In genomic region chr11:103545551-103545950, GRCh38 we compare ENCODE assay signal across 16 cellular contexts.
DNase-seq lines count a peak whose midpoint lies in the region; ATAC-seq and TF ChIP-seq lines count a peak whose summit lies in the region.
"Had no signal": no experiment of that assay in that cellular context is flagged by ENCODE, and none has a peak within 500 bp of the region (broad histone marks: within the 10 kb centered on the region; RNA-seq: fewer than 3 reads in every experiment).

No MANE protein-coding gene starts in this region.

- intact Hi-C loops in heart left ventricle (cut with DNase I) = loop anchor here in 1 of 10 donors (5.0 kb wide), 1 partner anchor 42 kb away; no protein-coding TSS in a partner anchor
- intact Hi-C loops in right cardiac atrium (cut with DNase I) = no loop called here

- H3K9me3 ChIP-seq in heart left ventricle = peaks cover 0 to 7% (median 0%) of the 10 kb centered on the region in 12 donors
- no peaks in the 10 kb centered on the region for H3K9me3 ChIP-seq in right cardiac atrium (ENCODE audit: control insufficient read depth, low read length)

- H3K27ac ChIP-seq in heart left ventricle = peak overlapping the region in 3 of 12 donors; percentile 6 to 41 (median 10)
- peak overlapping the region; percentile 48 for H3K27ac ChIP-seq in right cardiac atrium (ENCODE audit: low read length)
- H3K27ac ChIP-seq: A549, C4-2B, GM23248 had no signal

- TF ChIP-seq POLR2A in heart left ventricle (IDR thresholded peaks at IDR 0.05) = no peak

- H3K4me1 ChIP-seq in heart left ventricle = peaks cover 0 to 8% (median 0%) of the 10 kb centered on the region in 12 donors
- peaks cover 4% of the 10 kb centered on the region for H3K4me1 ChIP-seq in right cardiac atrium (ENCODE audit: control insufficient read depth, insufficient read depth, low read length)
- H3K4me1 ChIP-seq: A549, BE2C had no signal

- H3K4me3 ChIP-seq in heart left ventricle (no peak overlapping the region), right cardiac atrium (ENCODE audit: low read length) (no peak overlapping the region)
- H3K4me3 ChIP-seq: A549, GM23248 had no signal

- peak; percentile 41 for DNase-seq in A172 (ENCODE audit: low spot score)
- peak; percentile 37 for DNase-seq in NCI-H774 (lab: John Stamatoyannopoulos, UW)
- no peak for DNase-seq in heart left ventricle
- no peak for DNase-seq in right cardiac atrium
- no peak for DNase-seq in NCI-H1694 treated with DMSO at 0.1 percent for 48 hours (lab: John Stamatoyannopoulos, UW)
- DNase-seq in NCI-H526 (lab: John Stamatoyannopoulos, UW) = no peak
- DNase-seq: BE2C; CD4-positive, alpha-beta memory T cell; DMS79 treated with DMSO at 0.1 percent for 48 hours; GDM1 had no signal

- no peak for TF ChIP-seq CTCF in heart left ventricle (IDR thresholded peaks at IDR 0.05)

- no peaks in the 10 kb centered on the region for H3K27me3 ChIP-seq in heart left ventricle
- H3K27me3 ChIP-seq in right cardiac atrium (ENCODE audit: control insufficient read depth, insufficient read depth) = no peaks in the 10 kb centered on the region
- H3K27me3 ChIP-seq: BE2C had no signal

- no peaks in the 10 kb centered on the region for H3K36me3 ChIP-seq in heart left ventricle
- H3K36me3 ChIP-seq: BE2C had no signal

- ATAC-seq in heart left ventricle (peak; percentile 14 to 80 (median 69)), right cardiac atrium (peak; percentile 39 to 51), HG02642 (IDR thresholded peaks at IDR 0.05; ENCODE audit: poor library complexity, unreplicated experiment) (no peak), GM18867 (IDR thresholded peaks at IDR 0.05; ENCODE audit: unreplicated experiment) (no peak)
- ATAC-seq: A549, HCT116 had no signal

Comparison
In these comparisons a context has a peak if more than half of its experiments do, and no peak if none do; other contexts are left out.
1. DNase-seq: peak in A172 (single experiment) and NCI-H774 (single experiment); none in heart left ventricle (0 of 5), right cardiac atrium (0 of 3), NCI-H1694 treated with DMSO at 0.1 percent for 48 hours (single experiment) and NCI-H526 (0 of 2).
2. ATAC-seq: peak in heart left ventricle (4 of 4) and right cardiac atrium (2 of 2); none in HG02642 (single experiment) and GM18867 (single experiment).